ENCODE assay signal across 12 cellular contexts in genomic region chr15:69443032-69443611, GRCh38. TPM values are rescaled to one million over a fixed set of nuclear protein-coding genes. Genes with fewer than 3 reads are reported as not detected.
DNase-seq lines count a peak whose midpoint lies in the region; ATAC-seq and TF ChIP-seq lines count a peak whose summit lies in the region.
"Had no signal": no experiment of that assay in that cellular context is flagged by ENCODE, and none has a peak within 500 bp of the region (broad histone marks: within the 10 kb centered on the region; RNA-seq: fewer than 3 reads in every experiment).

No MANE protein-coding gene starts in this region.

- H3K4me1 Mint-ChIP-seq in activated naive CD4-positive, alpha-beta T cell treated with anti-CD3 and anti-CD28 coated beads, Interleukin-2, amount 10 ng/mL, durations not matched to agents 7 days and 5 days: peaks cover 16% of the 10 kb centered on the region
- no peaks in the 10 kb centered on the region for H3K4me1 Mint-ChIP-seq in CD8-positive, alpha-beta T cell (ENCODE audit: low read depth)
- H3K4me1 Mint-ChIP-seq in WTC11: no peaks in the 10 kb centered on the region

- H3K9me3 ChIP-seq in CD8-positive, alpha-beta T cell (ENCODE audit: low read length): no peaks in the 10 kb centered on the region
- H3K9me3 ChIP-seq: HAP-1, ovary had no signal

- H3K27ac ChIP-seq in brain microvascular endothelial cell: no peak overlapping the region
- no peak overlapping the region for H3K27ac ChIP-seq in CD8-positive, alpha-beta T cell (ENCODE audit: low read depth, low read length)
- H3K27ac ChIP-seq: HL-60, ovary had no signal

- H3K36me3 ChIP-seq in brain microvascular endothelial cell (replicated peaks): peaks cover 7% of the 10 kb centered on the region
- H3K36me3 ChIP-seq in CD8-positive, alpha-beta T cell (ENCODE audit: insufficient read depth, low read length): no peaks in the 10 kb centered on the region
- H3K36me3 ChIP-seq: ovary had no signal

- ATAC-seq in HG03108 (IDR thresholded peaks at IDR 0.05; ENCODE audit: unreplicated experiment) (peak; percentile 54), WTC11 (no peak)
- ATAC-seq in activated naive CD4-positive, alpha-beta T cell treated with anti-CD3 and anti-CD28 coated beads, Interleukin-2, amount 50 U/mL, for 72 hours: peak; percentile 94 to 98
- ATAC-seq in CD8-positive, alpha-beta T cell: no peak

- no peak for DNase-seq in activated naive CD4-positive, alpha-beta T cell treated with anti-CD3 and anti-CD28 coated beads, Interleukin-2, amount 10 ng/mL, durations not matched to agents 7 days and 5 days
- no peak for DNase-seq in activated naive CD4-positive, alpha-beta T cell treated with anti-CD3 and anti-CD28 coated beads, Interleukin-2, amount 50 U/mL, for 16 hours
- no peak for DNase-seq in activated naive CD4-positive, alpha-beta T cell treated with anti-CD3 and anti-CD28 coated beads, Interleukin-2, amount 50 U/mL, for 72 hours (ENCODE audit: low spot score in 2 of 2)
- DNase-seq in brain microvascular endothelial cell (no peak), NCI-H82 treated with DMSO at 0.1 percent for 48 hours (lab: John Stamatoyannopoulos, UW; ENCODE audit: unreplicated experiment) (no peak), WTC11 (ENCODE audit: low spot score) (no peak)
- DNase-seq in CD8-positive, alpha-beta T cell: no peak
- DNase-seq: DND-41, ovary had no signal

- H3K27me3 Mint-ChIP-seq in activated naive CD4-positive, alpha-beta T cell treated with anti-CD3 and anti-CD28 coated beads, Interleukin-2, amount 10 ng/mL, durations not matched to agents 7 days and 5 days: no peaks in the 10 kb centered on the region
- no peaks in the 10 kb centered on the region for H3K27me3 Mint-ChIP-seq in CD8-positive, alpha-beta T cell (ENCODE audit: low read depth)
- H3K27me3 Mint-ChIP-seq in WTC11 (ENCODE audit: low read depth): no peaks in the 10 kb centered on the region

- POLR2A ChIA-PET in CD8-positive, alpha-beta T cell (lab: Charles Lee): interaction anchor here (1.7 kb wide), 1 partner anchor 9 kb away, joined by 5 read pairs; the partner anchor contains the start of gene RPLP1
- POLR2A ChIA-PET in WTC11 (lab: Charles Lee): no interaction called here

- H3K4me3 Mint-ChIP-seq in activated naive CD4-positive, alpha-beta T cell treated with anti-CD3 and anti-CD28 coated beads, Interleukin-2, amount 10 ng/mL, durations not matched to agents 7 days and 5 days: no peak overlapping the region
- H3K4me3 Mint-ChIP-seq in CD8-positive, alpha-beta T cell: no peak overlapping the region
- H3K4me3 Mint-ChIP-seq in WTC11: no peak overlapping the region

- peak overlapping the region; percentile 84 for H3K27ac Mint-ChIP-seq in activated naive CD4-positive, alpha-beta T cell treated with anti-CD3 and anti-CD28 coated beads, Interleukin-2, amount 10 ng/mL, durations not matched to agents 7 days and 5 days
- peak overlapping the region in 1 of 2 donors; percentile 68 for H3K27ac Mint-ChIP-seq in activated naive CD4-positive, alpha-beta T cell treated with anti-CD3 and anti-CD28 coated beads, Interleukin-2, amount 50 U/mL, for 72 hours
- no peak overlapping the region for H3K27ac Mint-ChIP-seq in CD8-positive, alpha-beta T cell
- H3K27ac Mint-ChIP-seq in WTC11: no peak overlapping the region

- H3K4me1 ChIP-seq in CD8-positive, alpha-beta T cell (ENCODE audit: insufficient read depth, low read length): no peaks in the 10 kb centered on the region
- H3K4me1 ChIP-seq: HAP-1 had no signal

- intact Hi-C loops in CD8-positive, alpha-beta T cell (cut with DNase I, micrococcal nuclease): no loop called here

- H3K9me3 Mint-ChIP-seq in activated naive CD4-positive, alpha-beta T cell treated with anti-CD3 and anti-CD28 coated beads, Interleukin-2, amount 10 ng/mL, durations not matched to agents 7 days and 5 days: no peaks in the 10 kb centered on the region
- H3K9me3 Mint-ChIP-seq in activated naive CD4-positive, alpha-beta T cell treated with anti-CD3 and anti-CD28 coated beads, Interleukin-2, amount 50 U/mL, for 72 hours: no peaks in the 10 kb centered on the region
- H3K9me3 Mint-ChIP-seq in CD8-positive, alpha-beta T cell: no peaks in the 10 kb centered on the region
- H3K9me3 Mint-ChIP-seq in WTC11: no peaks in the 10 kb centered on the region

- no peak overlapping the region for H3K4me3 ChIP-seq in brain microvascular endothelial cell (ENCODE audit: low read depth, low read length)
- no peak overlapping the region for H3K4me3 ChIP-seq in CD8-positive, alpha-beta T cell (ENCODE audit: low read depth, low read length)
- H3K4me3 ChIP-seq: HAP-1, ovary had no signal

- peaks cover 72% of the 10 kb centered on the region for H3K36me3 Mint-ChIP-seq in activated naive CD4-positive, alpha-beta T cell treated with anti-CD3 and anti-CD28 coated beads, Interleukin-2, amount 10 ng/mL, durations not matched to agents 7 days and 5 days
- H3K36me3 Mint-ChIP-seq in activated naive CD4-positive, alpha-beta T cell treated with anti-CD3 and anti-CD28 coated beads, Interleukin-2, amount 50 U/mL, for 72 hours: peaks cover 36 to 60% of the 10 kb centered on the region in 2 donors
- H3K36me3 Mint-ChIP-seq in CD8-positive, alpha-beta T cell: no peaks in the 10 kb centered on the region
- peaks cover 87% of the 10 kb centered on the region for H3K36me3 Mint-ChIP-seq in WTC11

- TF ChIP-seq CTCF in brain microvascular endothelial cell (IDR thresholded peaks at IDR 0.05; ENCODE audit: low read depth, low read length, missing control alignments): no peak
- TF ChIP-seq CTCF in CD8-positive, alpha-beta T cell (IDR thresholded peaks at IDR 0.05): no peak
- no peak for TF ChIP-seq CTCF in WTC11 (IDR thresholded peaks at IDR 0.05)

- no peaks in the 10 kb centered on the region for H3K27me3 ChIP-seq in brain microvascular endothelial cell (replicated peaks)
- H3K27me3 ChIP-seq in CD8-positive, alpha-beta T cell (ENCODE audit: insufficient read depth, low read length): no peaks in the 10 kb centered on the region
- H3K27me3 ChIP-seq: ovary had no signal

- in situ Hi-C loops in brain microvascular endothelial cell (cut with HindIII; ENCODE audit: low pct_ligation_motif_present, low sequenced_read_pairs): no loop called here

- CTCF ChIA-PET in activated naive CD4-positive, alpha-beta T cell treated with anti-CD3 and anti-CD28 coated beads, Interleukin-2, amount 10 ng/mL, durations not matched to agents 7 days and 5 days (lab: Charles Lee): interaction anchor here (0.7 kb wide), 1 partner anchor 20 kb away, joined by 3 read pairs; no protein-coding TSS in a partner anchor
- CTCF ChIA-PET in CD8-positive, alpha-beta T cell (lab: Charles Lee): no interaction called here
- CTCF ChIA-PET in WTC11 (lab: Charles Lee): interaction anchor here (0.6 kb wide), 1 partner anchor 223 kb away, joined by 8 read pairs; no protein-coding TSS in a partner anchor

TF ChIP-seq in WTC11, 78 proteins besides CTCF, POLR2A, EP300 and RAD21:
- TF ChIP-seq ZNF396 (CRISPR knock-in tag; IDR thresholded peaks at IDR 0.05; ENCODE audit: borderline replicate concordance) (no peak), ZNF425 (CRISPR knock-in tag; conservative IDR thresholded peaks at IDR 0.05) (no peak), E2F5 (CRISPR knock-in tag; IDR thresholded peaks at IDR 0.05) (no peak), ZNF423 (CRISPR knock-in tag; IDR thresholded peaks at IDR 0.05) (no peak)

RNA-seq across cellular contexts. Expression of gene RPLP1, which starts 9.5 kb away (rescaled TPM):
- total RNA-seq in activated naive CD4-positive, alpha-beta T cell treated with anti-CD3 and anti-CD28 coated beads, Interleukin-2, amount 50 U/mL, for 72 hours: 1,000 to 10,000 TPM; 2,158 to 2,424 TPM
- total RNA-seq in CD8-positive, alpha-beta T cell: 1,000 to 10,000 TPM; 2,675 to 2,824 TPM
- 2,441 to 2,639 TPM (median 2,597 TPM) in 3 replicates for total RNA-seq in WTC11 (2021)

RNA-seq across cellular contexts. Expression of gene KIF23, which starts 29.0 kb away (rescaled TPM):
- 100 to 1,000 TPM in 1 of 2 donors, 10 to 100 TPM in 1; 45.0 to 120 TPM for total RNA-seq in activated naive CD4-positive, alpha-beta T cell treated with anti-CD3 and anti-CD28 coated beads, Interleukin-2, amount 50 U/mL, for 72 hours
- under 1 TPM; 0.81 to 0.95 TPM for total RNA-seq in CD8-positive, alpha-beta T cell
- 59.6 to 87.8 TPM (median 62.0 TPM) in 3 replicates for total RNA-seq in WTC11 (2021)

Comparison
In these comparisons a context has a peak if more than half of its experiments do, and no peak if none do; other contexts are left out.
1. ATAC-seq: peak in HG03108 (single experiment) and activated naive CD4-positive, alpha-beta T cell treated with anti-CD3 and anti-CD28 coated beads, Interleukin-2, amount 50 U/mL, for 72 hours (2 of 2); none in CD8-positive, alpha-beta T cell (single experiment) and WTC11 (single experiment).
2. RNA of gene KIF23, which starts 29.0 kb away (total RNA-seq): 45.0 to 120 TPM in activated naive CD4-positive, alpha-beta T cell treated with anti-CD3 and anti-CD28 coated beads, Interleukin-2, amount 50 U/mL, for 72 hours and 59.6 to 87.8 TPM in WTC11; 0.81 to 0.95 TPM in CD8-positive, alpha-beta T cell; every median in the first group is over 10 times any median in the second.